ENCODE assay signal across 8 cellular contexts in the genomic region with DNA sequence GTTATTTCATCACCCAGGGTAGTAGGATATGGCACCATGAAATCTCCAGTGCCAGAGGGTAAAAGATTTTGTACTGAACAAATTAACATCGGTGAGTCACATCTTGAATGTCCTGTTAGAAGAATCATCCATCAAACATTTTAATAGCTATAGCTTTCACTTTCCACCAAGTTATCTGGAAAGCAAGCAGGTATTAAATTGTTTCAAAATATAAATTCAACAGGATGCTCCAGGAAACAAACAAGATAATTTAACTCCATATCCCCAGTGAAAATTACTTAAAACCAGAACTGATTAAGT. TPM values are rescaled to one million over a fixed set of nuclear protein-coding genes. Genes with fewer than 3 reads are reported as not detected.
DNase-seq lines count a peak whose midpoint lies in the region; ATAC-seq lines count a peak whose summit lies in the region.

No MANE protein-coding gene starts in this region.

- H2BK15ac ChIP-seq in mesenchymal stem cell (ENCODE audit: low read depth, poor library complexity, severe bottlenecking) = no peak overlapping the region

- no peak overlapping the region for H3K14ac ChIP-seq in mesenchymal stem cell (ENCODE audit: low read length in 2 of 2)

- peak overlapping the region; percentile 95 for H3K9ac ChIP-seq in mesenchymal stem cell (ENCODE audit: low read length)

- no peak overlapping the region for H2AK5ac ChIP-seq in mesenchymal stem cell (ENCODE audit: low read length, severe bottlenecking)

- H4K91ac ChIP-seq in mesenchymal stem cell (ENCODE audit: low read length) = no peak overlapping the region

- no peak overlapping the region for H3K18ac ChIP-seq in mesenchymal stem cell (ENCODE audit: low read depth in 1 of 2, low read length in 2 of 2)

- H3K27ac ChIP-seq in mesenchymal stem cell (ENCODE audit: low read length, poor library complexity, severe bottlenecking) = peak overlapping the region; percentile 68

- WGBS in mesenchymal stem cell = no CpG with 5 or more reads among the region's 1 CpG

- H2BK5ac ChIP-seq in mesenchymal stem cell (ENCODE audit: low read depth, low read length, poor library complexity, severe bottlenecking) = no peak overlapping the region

- no peak overlapping the region for H3K23ac ChIP-seq in mesenchymal stem cell (ENCODE audit: low read length in 2 of 2)

- H3K4me3 ChIP-seq in mesenchymal stem cell (ENCODE audit: insufficient read depth in 1 of 2, low read depth in 1 of 2, low read length in 2 of 2) = peak overlapping the region in 1 of 2 experiments; percentile 87

- in situ Hi-C loops in ACHN (cut with HindIII; ENCODE audit: low pct_ligation_motif_present, low pct_unique_long_range_greater_than_20kb, low sequenced_read_pairs) = no loop called here

- H2AFZ ChIP-seq in mesenchymal stem cell (ENCODE audit: low read depth, low read length) = no peak overlapping the region

- no peak overlapping the region for H4K8ac ChIP-seq in mesenchymal stem cell (ENCODE audit: low read length)

- peak overlapping the region; percentile 13 for H3K4me2 ChIP-seq in mesenchymal stem cell (ENCODE audit: low read length, poor library complexity, severe bottlenecking)

- no peak overlapping the region for H2BK12ac ChIP-seq in mesenchymal stem cell (ENCODE audit: low read length in 2 of 2)

- peaks cover 5 to 28% of the 10 kb centered on the region in 2 experiments for H3K36me3 ChIP-seq in mesenchymal stem cell (ENCODE audit: control insufficient read depth in 1 of 2, insufficient read depth in 2 of 2, low read depth in 1 of 2, low read length in 2 of 2)

- ATAC-seq in HG03378 (IDR thresholded peaks at IDR 0.05; ENCODE audit: unreplicated experiment) = no peak

- no peaks in the 10 kb centered on the region for H3K27me3 ChIP-seq in mesenchymal stem cell (ENCODE audit: control insufficient read depth in 1 of 2, insufficient read depth in 1 of 2, low read length in 2 of 2)

- no peak overlapping the region for H3K4ac ChIP-seq in mesenchymal stem cell (ENCODE audit: low read depth in 1 of 2, low read length in 2 of 2)

- DNase-seq in ACHN (peak; percentile 60), HCEC 1CT (peak; percentile 59), amniotic epithelial cell (ENCODE audit: low read depth) (peak; percentile 55), mesenchymal stem cell (peak; percentile 53), middle frontal gyrus (ENCODE audit: extremely low spot score, low spot score) (no peak), NCI-H524 (lab: John Stamatoyannopoulos, UW) (no peak), GOT3 (lab: John Stamatoyannopoulos, UW) (no peak)

- no peaks in the 10 kb centered on the region for H3K79me1 ChIP-seq in mesenchymal stem cell (replicated peaks; ENCODE audit: low read length, poor library complexity, severe bottlenecking)

- peaks cover 9% of the 10 kb centered on the region for H3K4me1 ChIP-seq in mesenchymal stem cell (ENCODE audit: control insufficient read depth, insufficient read depth, low read depth, low read length)

- no peak overlapping the region for H2BK120ac ChIP-seq in mesenchymal stem cell (ENCODE audit: low read depth, low read length)

- H3K9me3 ChIP-seq in mesenchymal stem cell (ENCODE audit: control insufficient read depth, low read length) = no peaks in the 10 kb centered on the region

RNA-seq across cellular contexts. Expression of gene VEZF1, which starts 2.4 kb away (rescaled TPM):
- polyA plus RNA-seq in mesenchymal stem cell (2013, experiment 1 of 2) = 45.1 TPM
- 43.6 TPM for polyA plus RNA-seq in mesenchymal stem cell (2013, experiment 2 of 2)

RNA-seq across cellular contexts. Expression of gene SRSF1, which starts 21.4 kb away (rescaled TPM):
- 121 TPM for polyA plus RNA-seq in mesenchymal stem cell (2013, experiment 1 of 2)
- 123 TPM for polyA plus RNA-seq in mesenchymal stem cell (2013, experiment 2 of 2)

RNA-seq across cellular contexts. Expression of gene CUEDC1, which starts 30.4 kb away (rescaled TPM):
- 23.1 TPM for polyA plus RNA-seq in mesenchymal stem cell (2013, experiment 1 of 2)
- 22.1 TPM for polyA plus RNA-seq in mesenchymal stem cell (2013, experiment 2 of 2)

Comparison
In these comparisons a context has a peak if more than half of its experiments do, and no peak if none do; other contexts are left out.
1. DNase-seq: peak in ACHN (single experiment), HCEC 1CT (single experiment), amniotic epithelial cell (single experiment) and mesenchymal stem cell (single experiment); none in middle frontal gyrus (single experiment), NCI-H524 (0 of 2) and GOT3 (single experiment).